ENCODE assay signal across 13 cellular contexts in genomic region chr9:118331622-118332045, GRCh38.
DNase-seq lines count a peak whose midpoint lies in the region; ATAC-seq and TF ChIP-seq lines count a peak whose summit lies in the region.
"Had no signal": no experiment of that assay in that cellular context is flagged by ENCODE, and none has a peak within 500 bp of the region (broad histone marks: within the 10 kb centered on the region; RNA-seq: fewer than 3 reads in every experiment).

No MANE protein-coding gene starts in this region.

- no peaks in the 10 kb centered on the region for H3K4me1 Mint-ChIP-seq in stimulated activated memory B cell treated with anti-CD40 and anti-IgM and Interleukin-4, amounts not matched to agents 10 μg/mL and 1 μg/mL and 100 μg/mL, for 72 hours
- H3K4me1 Mint-ChIP-seq: stimulated activated naive B cell treated with anti-CD40 and anti-IgM and Interleukin-4, amounts not matched to agents 10 μg/mL and 1 μg/mL and 100 μg/mL, for 72 hours had no signal

- no peaks in the 10 kb centered on the region for H3K36me3 Mint-ChIP-seq in stimulated activated memory B cell treated with anti-CD40 and anti-IgM and Interleukin-4, amounts not matched to agents 10 μg/mL and 1 μg/mL and 100 μg/mL, for 72 hours
- H3K36me3 Mint-ChIP-seq: stimulated activated naive B cell treated with anti-CD40 and anti-IgM and Interleukin-4, amounts not matched to agents 10 μg/mL and 1 μg/mL and 100 μg/mL, for 72 hours had no signal

- H3K27ac ChIP-seq in left lung (no peak overlapping the region), coronary artery (no peak overlapping the region)
- H3K27ac ChIP-seq: BLaER1, ovary had no signal

- TF ChIP-seq CTCF in AG10803 (conservative IDR thresholded peaks at IDR 0.05; ENCODE audit: low read length) (no peak), left lung (IDR thresholded peaks at IDR 0.05) (no peak), coronary artery (IDR thresholded peaks at IDR 0.05) (no peak)

- intact Hi-C loops in left lung (cut with DNase I): no loop called here

- no peaks in the 10 kb centered on the region for H3K9me3 Mint-ChIP-seq in stimulated activated memory B cell treated with anti-CD40 and anti-IgM and Interleukin-4, amounts not matched to agents 10 μg/mL and 1 μg/mL and 100 μg/mL, for 72 hours

- H3K36me3 ChIP-seq in left lung: no peaks in the 10 kb centered on the region
- H3K36me3 ChIP-seq: BLaER1, ovary had no signal

- no peaks in the 10 kb centered on the region for H3K27me3 ChIP-seq in left lung
- H3K27me3 ChIP-seq: BLaER1, ovary had no signal

- DNase-seq in AG10803 (ENCODE audit: low read depth): peak; percentile 82
- peak; percentile 92 for DNase-seq in LHCN-M2 (ENCODE audit: low read depth)
- peak; percentile 15 for DNase-seq in cerebellum (ENCODE audit: low spot score)
- DNase-seq in left lung: no peak
- no peak for DNase-seq in NCI-H128 (lab: John Stamatoyannopoulos, UW; ENCODE audit: unreplicated experiment)
- DNase-seq in coronary artery (ENCODE audit: low spot score): no peak
- DNase-seq in SK-N-DZ (ENCODE audit: low spot score): no peak
- DNase-seq: activated naive CD4-positive, alpha-beta T cell treated with Interleukin-2 at 50 U/mL for 16 hours; glutamatergic neuron; ovary; stimulated activated naive B cell treated with anti-CD40 and anti-IgM and Interleukin-4, amounts not matched to agents 10 μg/mL and 1 μg/mL and 100 μg/mL, for 72 hours had no signal

- no peak overlapping the region for H3K4me3 Mint-ChIP-seq in stimulated activated memory B cell treated with anti-CD40 and anti-IgM and Interleukin-4, amounts not matched to agents 10 μg/mL and 1 μg/mL and 100 μg/mL, for 72 hours
- H3K4me3 Mint-ChIP-seq: stimulated activated naive B cell treated with anti-CD40 and anti-IgM and Interleukin-4, amounts not matched to agents 10 μg/mL and 1 μg/mL and 100 μg/mL, for 72 hours had no signal

- peak; percentile 30 for ATAC-seq in left lung
- no peak for ATAC-seq in stimulated activated memory B cell treated with anti-CD40 and anti-IgM and Interleukin-4, amounts not matched to agents 10 μg/mL and 1 μg/mL and 100 μg/mL, for 72 hours
- ATAC-seq: stimulated activated naive B cell treated with anti-CD40 and anti-IgM and Interleukin-4, amounts not matched to agents 10 μg/mL and 1 μg/mL and 100 μg/mL, for 72 hours had no signal

- no peak overlapping the region for H3K27ac Mint-ChIP-seq in stimulated activated memory B cell treated with anti-CD40 and anti-IgM and Interleukin-4, amounts not matched to agents 10 μg/mL and 1 μg/mL and 100 μg/mL, for 72 hours
- H3K27ac Mint-ChIP-seq: stimulated activated naive B cell treated with anti-CD40 and anti-IgM and Interleukin-4, amounts not matched to agents 10 μg/mL and 1 μg/mL and 100 μg/mL, for 72 hours had no signal

- H3K27me3 Mint-ChIP-seq in stimulated activated memory B cell treated with anti-CD40 and anti-IgM and Interleukin-4, amounts not matched to agents 10 μg/mL and 1 μg/mL and 100 μg/mL, for 72 hours: peaks cover 17% of the 10 kb centered on the region
- H3K27me3 Mint-ChIP-seq: stimulated activated naive B cell treated with anti-CD40 and anti-IgM and Interleukin-4, amounts not matched to agents 10 μg/mL and 1 μg/mL and 100 μg/mL, for 72 hours had no signal

- H3K9me3 ChIP-seq in left lung: no peaks in the 10 kb centered on the region
- H3K9me3 ChIP-seq: BLaER1, ovary had no signal

- H3K4me1 ChIP-seq in left lung: no peaks in the 10 kb centered on the region
- H3K4me1 ChIP-seq: BLaER1 had no signal

- H3K4me3 ChIP-seq in AG10803 (ENCODE audit: low read length) (no peak overlapping the region), left lung (no peak overlapping the region), coronary artery (no peak overlapping the region)
- H3K4me3 ChIP-seq: BLaER1, ovary had no signal

Comparison
In these comparisons a context has a peak if more than half of its experiments do, and no peak if none do; other contexts are left out.
1. DNase-seq: peak in AG10803 (single experiment), LHCN-M2 (single experiment) and cerebellum (single experiment); none in left lung (0 of 2), NCI-H128 (single experiment), coronary artery (single experiment) and SK-N-DZ (single experiment).